Comparison of ENCODE assay signal across 8 cellular contexts in genomic region chr10:122878799-122879338, GRCh38. TPM values are rescaled to one million over a fixed set of nuclear protein-coding genes. Genes with fewer than 3 reads are reported as not detected.
DNase-seq lines count a peak whose midpoint lies in the region; ATAC-seq and TF ChIP-seq lines count a peak whose summit lies in the region.

No MANE protein-coding gene starts in this region.

- no peak overlapping the region for H3K9ac ChIP-seq in NT2/D1 (ENCODE audit: insufficient read length, low read depth)

- H3K27ac ChIP-seq in dorsolateral prefrontal cortex (peak overlapping the region in 14 of 59 donors; percentile 33 to 73 (median 56)), muscle layer of duodenum (ENCODE audit: low read length) (peak overlapping the region; percentile 60)

- TF ChIP-seq CTCF in dorsolateral prefrontal cortex (IDR thresholded peaks at IDR 0.05 in 54 of 56, conservative IDR thresholded peaks at IDR 0.05 in 2 of 56; ENCODE audit: low read depth in 1 of 56, partially characterized antibody in 56 of 56), result no peak

- 0 out of 2 replicates have a peak, but pooled peaks cover 2% of the 10 kb centered on the region for H3K9me3 ChIP-seq in NT2/D1 (ENCODE audit: insufficient read depth, low read length)
- no peaks in the 10 kb centered on the region for H3K9me3 ChIP-seq in muscle layer of duodenum (ENCODE audit: control insufficient read depth in 1 of 2, low read length in 2 of 2)

- H3K4me1 ChIP-seq in NT2/D1 (ENCODE audit: insufficient read depth, insufficient read length) (peaks cover 2% of the 10 kb centered on the region), muscle layer of duodenum (ENCODE audit: control insufficient read depth in 1 of 2, insufficient read depth in 2 of 2, low read length in 2 of 2) (peaks cover 10 to 15% of the 10 kb centered on the region in 2 donors)

- peak; percentile 15 for ATAC-seq in HG02588 (IDR thresholded peaks at IDR 0.05; ENCODE audit: unreplicated experiment)

- DNase-seq in NCI-H187 (lab: John Stamatoyannopoulos, UW) (peak; percentile 1 to 15), NCI-H187 treated with DMSO at 0.1 percent for 48 hours (lab: John Stamatoyannopoulos, UW) (no peak), NT2/D1 (ENCODE audit: low read depth, low spot score) (no peak), dorsolateral prefrontal cortex (no peak), NK-92 (lab: John Stamatoyannopoulos, UW; ENCODE audit: unreplicated experiment) (no peak), NCI-H1694 treated with DMSO at 0.1 percent for 48 hours (lab: John Stamatoyannopoulos, UW) (no peak)

- intact Hi-C loops in dorsolateral prefrontal cortex (cut with DNase I), result loop anchor here (5.0 to 10.0 kb wide), 3 partner anchors 73 to 94 kb away; partner anchors contain the start of gene C10orf88 (in 2 of the 2)

- H3K4me3 ChIP-seq in NT2/D1 (ENCODE audit: insufficient read length, low read depth), result peak overlapping the region; percentile 30
- H3K4me3 ChIP-seq in dorsolateral prefrontal cortex, result peak overlapping the region; percentile 55 to 90 (median 76)
- peak overlapping the region; percentile 87 to 89 for H3K4me3 ChIP-seq in muscle layer of duodenum (ENCODE audit: low read depth in 1 of 2, low read length in 2 of 2)

- H3K27me3 ChIP-seq in NT2/D1 (ENCODE audit: insufficient read depth, insufficient read length) (peaks cover 2% of the 10 kb centered on the region), dorsolateral prefrontal cortex (no peaks in the 10 kb centered on the region), muscle layer of duodenum (ENCODE audit: low read depth, low read length) (no peaks in the 10 kb centered on the region)

- H3K36me3 ChIP-seq in NT2/D1 (ENCODE audit: insufficient read depth, insufficient read length, low read length) (no peaks in the 10 kb centered on the region), muscle layer of duodenum (ENCODE audit: control insufficient read depth in 1 of 2, insufficient read depth in 2 of 2, low read length in 2 of 2) (no peaks in the 10 kb centered on the region)

RNA-seq across cellular contexts. Expression of gene FAM24B, which starts 0.5 kb away (rescaled TPM):
- 1 to 10 TPM; 1.5 to 9.2 (median 4.9) TPM for total RNA-seq in dorsolateral prefrontal cortex

RNA-seq across cellular contexts. Expression of gene FAM24A, which starts 31.5 kb away (rescaled TPM):
- not detected for total RNA-seq in dorsolateral prefrontal cortex

RNA-seq across cellular contexts. Expression of gene CUZD1, which starts 33.2 kb away (rescaled TPM):
- 1 to 10 TPM in 97 of 120 experiments, under 1 TPM in 23; 0.47 to 4.7 (median 1.5) TPM for total RNA-seq in dorsolateral prefrontal cortex

Comparison
In these comparisons a context has a peak if more than half of its experiments do, and no peak if none do; other contexts are left out.
1. DNase-seq: peak in NCI-H187 (2 of 2); none in NCI-H187 treated with DMSO at 0.1 percent for 48 hours (single experiment), NT2/D1 (single experiment), dorsolateral prefrontal cortex (0 of 10), NK-92 (single experiment) and NCI-H1694 treated with DMSO at 0.1 percent for 48 hours (single experiment).
2. H3K4me3 ChIP-seq: peak in every context shown above with its lines; median percentile 88 in muscle layer of duodenum; 76 in dorsolateral prefrontal cortex; 30 in NT2/D1.